1 cellular context compared by ENCODE assay signal in the genomic region with DNA sequence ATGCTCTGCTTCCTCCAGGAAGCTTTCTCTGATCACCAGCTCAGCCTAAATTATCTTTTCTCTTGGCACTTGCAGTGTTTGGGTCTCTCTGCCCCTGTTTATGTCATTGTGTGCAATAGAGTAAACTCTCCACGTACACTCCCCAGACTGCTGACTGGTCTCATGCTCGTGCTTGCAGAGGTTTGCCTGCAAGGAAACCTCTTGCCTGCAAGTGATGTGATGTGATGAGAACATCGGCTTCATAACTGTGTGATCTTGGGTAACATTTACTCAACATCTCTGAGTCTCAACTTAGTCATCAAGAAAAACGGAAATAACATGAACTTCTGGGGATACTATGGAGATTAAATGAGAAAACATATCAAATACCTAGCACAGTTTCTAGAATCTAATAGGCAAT.
TF ChIP-seq lines count a peak whose summit lies in the region.

No MANE protein-coding gene starts in this region.

TF ChIP-seq in HepG2, 621 proteins besides CTCF, POLR2A, EP300 and RAD21 (continued from another document):
- TF ChIP-seq LRRFIP1 (CRISPR knock-in tag; conservative IDR thresholded peaks at IDR 0.05) (no peak), ZNF12 (CRISPR knock-in tag; IDR thresholded peaks at IDR 0.05) (no peak), CREB1 (IDR thresholded peaks at IDR 0.05) (no peak), CREB1 (CRISPR knock-in tag; IDR thresholded peaks at IDR 0.05) (no peak), ATRX (CRISPR knock-in tag; IDR thresholded peaks at IDR 0.05; ENCODE audit: borderline replicate concordance) (no peak), RORA (CRISPR knock-in tag; IDR thresholded peaks at IDR 0.05) (no peak), ZFX (CRISPR knock-in tag; IDR thresholded peaks at IDR 0.05; ENCODE audit: low read depth) (no peak), ZNF619 (CRISPR knock-in tag; IDR thresholded peaks at IDR 0.05) (no peak), TAF15 (IDR thresholded peaks at IDR 0.05; ENCODE audit: low read depth, low read length, poor library complexity, severe bottlenecking) (no peak), SOX13 (IDR thresholded peaks at IDR 0.05) (no peak), SOX13 (CRISPR knock-in tag; conservative IDR thresholded peaks at IDR 0.05 in 1 of 2, IDR thresholded peaks at IDR 0.05 in 1 of 2) (no peak), RFXANK (CRISPR knock-in tag; IDR thresholded peaks at IDR 0.05) (no peak), NR2F1 (CRISPR knock-in tag; IDR thresholded peaks at IDR 0.05) (no peak), YY1 (IDR thresholded peaks at IDR 0.05; ENCODE audit: insufficient read depth, insufficient replicate concordance, low read depth, low read length) (no peak), SMYD3 (CRISPR knock-in tag; IDR thresholded peaks at IDR 0.05) (no peak), PHF5A (CRISPR knock-in tag; IDR thresholded peaks at IDR 0.05; ENCODE audit: low read depth, unreplicated experiment) (no peak)
